ENCODE assay signal across 8 cellular contexts in the genomic region with DNA sequence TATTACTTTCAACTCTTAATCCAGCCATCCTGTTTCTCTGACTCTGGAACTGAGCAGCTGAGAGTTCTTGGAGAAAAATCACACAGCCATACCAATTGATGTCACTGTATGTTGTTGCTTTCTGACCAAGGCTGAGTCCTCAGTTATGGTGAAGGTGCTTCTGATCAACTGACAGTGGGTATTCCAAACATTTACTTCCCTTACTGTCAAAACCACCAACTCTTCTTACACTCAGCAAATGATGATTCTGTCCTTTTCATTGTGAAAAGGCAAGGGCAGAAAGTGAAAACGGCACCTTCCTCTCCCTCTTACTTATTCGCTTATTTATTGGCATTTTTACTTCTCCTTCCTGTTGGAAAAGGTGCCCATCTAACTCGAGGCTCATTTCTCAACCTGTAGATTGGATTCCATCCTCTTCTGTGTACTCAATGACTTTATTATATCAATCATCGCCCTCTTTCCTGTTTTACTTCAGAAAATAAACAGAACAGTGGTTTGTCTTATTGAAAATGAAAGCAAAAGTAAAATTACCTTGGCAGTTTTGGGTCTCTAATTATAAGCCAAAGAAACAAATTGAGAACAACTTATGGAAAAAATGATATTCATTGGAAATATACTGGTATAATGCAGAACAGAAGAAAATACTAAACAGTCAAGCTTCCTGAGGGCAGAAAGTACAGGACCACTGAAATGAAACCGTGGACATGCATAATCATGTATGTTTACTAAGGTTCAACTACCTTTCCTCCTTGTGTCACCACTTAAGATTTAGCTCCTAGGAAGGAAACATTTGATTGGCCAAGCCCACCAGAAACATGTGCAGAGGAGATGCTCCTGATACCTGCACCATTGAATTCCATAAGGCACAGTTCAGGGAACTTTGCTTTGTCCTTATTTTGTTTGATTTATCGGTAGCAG.
DNase-seq lines count a peak whose midpoint lies in the region; ATAC-seq and TF ChIP-seq lines count a peak whose summit lies in the region.

No MANE protein-coding gene starts in this region.

- peaks cover 37 to 87% (median 78%) of the 10 kb centered on the region in 7 donors for H3K4me1 Mint-ChIP-seq in naive thymus-derived CD4-positive, alpha-beta T cell
- H3K4me1 Mint-ChIP-seq in nephron progenitor cell: peaks cover 12% of the 10 kb centered on the region

- peak overlapping the region; percentile 43 for H3K4me3 ChIP-seq in naive thymus-derived CD4-positive, alpha-beta T cell (ENCODE audit: low read length)
- no peak overlapping the region for H3K4me3 ChIP-seq in WERI-Rb-1 (ENCODE audit: low read depth, low read length)

- TF ChIP-seq CTCF in WERI-Rb-1 (IDR thresholded peaks at IDR 0.05; ENCODE audit: low read depth, low read length) (no peak), nephron progenitor cell (IDR thresholded peaks at IDR 0.05) (no peak)

- intact Hi-C loops in naive thymus-derived CD4-positive, alpha-beta T cell (cut with micrococcal nuclease): loop anchor here (1.0 to 10.0 kb wide), 8 partner anchors 27 to 1872 kb away; a partner anchor contains a TSS

- peak; percentile 6 for DNase-seq in cerebellar cortex (ENCODE audit: low spot score)
- DNase-seq in naive thymus-derived CD4-positive, alpha-beta T cell: peak in 5 of 9 donors; percentile 22 to 51 (median 38)
- DNase-seq in DMS153 (lab: John Stamatoyannopoulos, UW): no peak
- DNase-seq in WERI-Rb-1: no peak
- DNase-seq in nephron progenitor cell: no peak
- no peak for DNase-seq in NCI-H128 (lab: John Stamatoyannopoulos, UW; ENCODE audit: unreplicated experiment)

- no peaks in the 10 kb centered on the region for H3K27me3 Mint-ChIP-seq in naive thymus-derived CD4-positive, alpha-beta T cell
- no peaks in the 10 kb centered on the region for H3K27me3 Mint-ChIP-seq in nephron progenitor cell (ENCODE audit: low read depth, poor library complexity)

- peak overlapping the region; percentile 71 to 97 (median 88) for H3K4me3 Mint-ChIP-seq in naive thymus-derived CD4-positive, alpha-beta T cell
- no peak overlapping the region for H3K4me3 Mint-ChIP-seq in nephron progenitor cell

- H3K36me3 Mint-ChIP-seq in naive thymus-derived CD4-positive, alpha-beta T cell: peaks cover 2 to 27% (median 7%) of the 10 kb centered on the region in 5 donors
- no peaks in the 10 kb centered on the region for H3K36me3 Mint-ChIP-seq in nephron progenitor cell (ENCODE audit: low read depth)

- peak overlapping the region; percentile 85 to 98 (median 96) for H3K27ac Mint-ChIP-seq in naive thymus-derived CD4-positive, alpha-beta T cell
- H3K27ac Mint-ChIP-seq in nephron progenitor cell: no peak overlapping the region

- ATAC-seq in GM21390 (IDR thresholded peaks at IDR 0.05; ENCODE audit: unreplicated experiment): peak; percentile 15
- ATAC-seq in naive thymus-derived CD4-positive, alpha-beta T cell: peak; percentile 44

- peaks cover 0 to 29% (median 14%) of the 10 kb centered on the region in 11 donors for H3K9me3 Mint-ChIP-seq in naive thymus-derived CD4-positive, alpha-beta T cell
- H3K9me3 Mint-ChIP-seq in nephron progenitor cell: no peaks in the 10 kb centered on the region

- no peaks in the 10 kb centered on the region for H3K9me3 ChIP-seq in KOPT-K1 (ENCODE audit: insufficient read depth, low read length, poor library complexity, severe bottlenecking)
- peaks cover 0 to 1% (median 0%) of the 10 kb centered on the region in 3 experiments for H3K9me3 ChIP-seq in naive thymus-derived CD4-positive, alpha-beta T cell (ENCODE audit: control insufficient read depth in 2 of 3, low read length in 3 of 3)
- H3K9me3 ChIP-seq in WERI-Rb-1 (ENCODE audit: severe bottlenecking): no peaks in the 10 kb centered on the region

- CTCF ChIA-PET in naive thymus-derived CD4-positive, alpha-beta T cell (lab: Charles Lee): interaction anchor here (0.6 to 1.8 kb wide), 5 partner anchors 28 to 1868 kb away, joined by 4 to 11 read pairs (median 7); no protein-coding TSS in a partner anchor

- H3K27ac ChIP-seq in KOPT-K1 (ENCODE audit: low read depth, low read length, poor library complexity, severe bottlenecking): peak overlapping the region; percentile 80
- H3K27ac ChIP-seq in naive thymus-derived CD4-positive, alpha-beta T cell (ENCODE audit: low read depth, low read length): peak overlapping the region; percentile 70
- H3K27ac ChIP-seq in WERI-Rb-1: no peak overlapping the region

- H3K27me3 ChIP-seq in naive thymus-derived CD4-positive, alpha-beta T cell (ENCODE audit: control insufficient read depth in 2 of 2, insufficient read depth in 2 of 2, low read length in 2 of 2): no peaks in the 10 kb centered on the region
- no peaks in the 10 kb centered on the region for H3K27me3 ChIP-seq in WERI-Rb-1 (ENCODE audit: insufficient read depth, low read depth, severe bottlenecking)

- H3K4me1 ChIP-seq in naive thymus-derived CD4-positive, alpha-beta T cell (ENCODE audit: control insufficient read depth in 2 of 2, insufficient read depth in 2 of 2, low read length in 2 of 2): peaks cover 32 to 36% of the 10 kb centered on the region in 2 donors

- POLR2A ChIA-PET in naive thymus-derived CD4-positive, alpha-beta T cell (lab: Charles Lee): interaction anchor here (1.0 to 3.5 kb wide), 6 partner anchors 25 to 125 kb away, joined by 3 to 41 read pairs (median 6); a partner anchor contains a TSS

- H3K36me3 ChIP-seq in KOPT-K1 (ENCODE audit: insufficient read depth, low read length) (no peaks in the 10 kb centered on the region), WERI-Rb-1 (no peaks in the 10 kb centered on the region)
- no peaks in the 10 kb centered on the region for H3K36me3 ChIP-seq in naive thymus-derived CD4-positive, alpha-beta T cell (ENCODE audit: control insufficient read depth in 2 of 3, insufficient read depth in 3 of 3, low read length in 3 of 3)

Comparison
In these comparisons a context has a peak if more than half of its experiments do, and no peak if none do; other contexts are left out.
1. DNase-seq: peak in cerebellar cortex (single experiment) and naive thymus-derived CD4-positive, alpha-beta T cell (5 of 9); none in DMS153 (single experiment), WERI-Rb-1 (single experiment), nephron progenitor cell (single experiment) and NCI-H128 (single experiment).